ENCODE assay signal across 9 cellular contexts in the genomic region with DNA sequence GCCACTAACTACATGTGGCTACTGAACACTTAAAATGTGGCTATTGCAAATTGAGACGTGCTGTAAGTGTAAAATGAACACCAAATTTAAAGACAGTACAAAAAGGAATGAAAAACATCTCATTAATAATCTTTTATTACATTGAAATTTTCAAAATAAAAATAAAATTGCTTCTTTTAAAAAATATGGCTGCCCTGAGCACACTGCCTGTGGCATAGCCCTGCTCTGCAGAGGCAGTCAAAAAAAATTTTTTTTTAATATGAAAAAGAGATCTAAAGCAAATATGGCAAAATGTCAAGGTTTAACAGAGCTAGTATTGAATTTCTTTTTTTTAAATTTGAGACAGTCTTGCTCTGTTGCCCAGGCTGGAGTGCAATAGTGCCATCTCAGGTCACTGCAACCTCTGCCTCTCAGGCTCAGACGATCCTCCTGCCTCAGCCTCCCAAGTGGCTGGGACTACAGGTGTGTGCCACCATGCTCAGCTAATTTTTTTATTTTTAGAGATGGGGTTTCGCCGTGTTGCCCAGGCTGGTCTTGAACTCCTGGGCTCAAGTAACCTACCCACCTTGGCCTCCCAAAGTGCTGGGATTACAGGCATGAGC. TPM values are rescaled to one million over a fixed set of nuclear protein-coding genes. Genes with fewer than 3 reads are reported as not detected.
DNase-seq lines count a peak whose midpoint lies in the region; ATAC-seq and TF ChIP-seq lines count a peak whose summit lies in the region.
"Had no signal": no experiment of that assay in that cellular context is flagged by ENCODE, and none has a peak within 500 bp of the region (broad histone marks: within the 10 kb centered on the region; RNA-seq: fewer than 3 reads in every experiment).

No MANE protein-coding gene starts in this region.

- DNase-seq in thyroid gland (no peak), ecto neural progenitor cell (ENCODE audit: low spot score) (no peak), NCI-H446 (lab: John Stamatoyannopoulos, UW) (no peak)
- DNase-seq in CD8-positive, alpha-beta memory T cell = no peak
- DNase-seq: activated gamma-delta T cell treated with Interleukin-2 at 50 U/mL for 16 hours had no signal

- POLR2A ChIA-PET in CD8-positive, alpha-beta memory T cell (lab: Charles Lee) = no interaction called here

- H3K9me3 ChIP-seq in thyroid gland = no peaks in the 10 kb centered on the region
- no peaks in the 10 kb centered on the region for H3K9me3 ChIP-seq in CD8-positive, alpha-beta memory T cell (ENCODE audit: low read length)

- peaks cover 4% of the 10 kb centered on the region in 2 donors for H3K4me1 ChIP-seq in thyroid gland
- H3K4me1 ChIP-seq in CD8-positive, alpha-beta memory T cell (ENCODE audit: insufficient read depth, low read length) = no peaks in the 10 kb centered on the region

- no peaks in the 10 kb centered on the region for H3K9me3 Mint-ChIP-seq in brain
- H3K9me3 Mint-ChIP-seq in CD8-positive, alpha-beta memory T cell = no peaks in the 10 kb centered on the region

- no peak overlapping the region for H3K27ac Mint-ChIP-seq in brain
- H3K27ac Mint-ChIP-seq in CD8-positive, alpha-beta memory T cell = no peak overlapping the region

- ATAC-seq in GM18499 (IDR thresholded peaks at IDR 0.05; ENCODE audit: insufficient read depth, unreplicated experiment) = peak; percentile 8
- ATAC-seq in GM19463 (IDR thresholded peaks at IDR 0.05; ENCODE audit: unreplicated experiment) = peak; percentile 13
- peak; percentile 14 for ATAC-seq in HG03064 (IDR thresholded peaks at IDR 0.05; ENCODE audit: low read depth, unreplicated experiment)

- no peak overlapping the region for H3K4me3 ChIP-seq in thyroid gland (replicated peaks in 1 of 3)
- H3K4me3 ChIP-seq in CD8-positive, alpha-beta memory T cell (ENCODE audit: low read length) = no peak overlapping the region

- CTCF ChIA-PET in CD8-positive, alpha-beta memory T cell (lab: Charles Lee) = interaction anchor here (0.8 to 9.3 kb wide), 9 partner anchors 9 to 227 kb away, joined by 3 to 91 read pairs (median 5); a partner anchor contains a TSS

- H3K27ac ChIP-seq in thyroid gland = no peak overlapping the region
- H3K27ac ChIP-seq in CD8-positive, alpha-beta memory T cell (ENCODE audit: low read depth, low read length) = no peak overlapping the region

- no peaks in the 10 kb centered on the region for H3K27me3 ChIP-seq in thyroid gland
- H3K27me3 ChIP-seq in CD8-positive, alpha-beta memory T cell (ENCODE audit: insufficient read depth, low read length, poor library complexity, severe bottlenecking) = no peaks in the 10 kb centered on the region

- H3K4me3 Mint-ChIP-seq in brain = no peak overlapping the region
- no peak overlapping the region for H3K4me3 Mint-ChIP-seq in CD8-positive, alpha-beta memory T cell

- H3K36me3 Mint-ChIP-seq in brain = peaks cover 30% of the 10 kb centered on the region
- peaks cover under 1 to 25% (median 3%) of the 10 kb centered on the region in 3 donors for H3K36me3 Mint-ChIP-seq in CD8-positive, alpha-beta memory T cell

- WGBS in thyroid gland, 2 donors = 67 to 68% methylated on average over 4 of the region's 4 CpGs

- peak; percentile 25 to 58 for TF ChIP-seq CTCF in brain (conservative IDR thresholded peaks at IDR 0.05)
- TF ChIP-seq CTCF in thyroid gland (IDR thresholded peaks at IDR 0.05) = no peak

- no peak for TF ChIP-seq POLR2A in thyroid gland (IDR thresholded peaks at IDR 0.05)

- no peaks in the 10 kb centered on the region for H3K27me3 Mint-ChIP-seq in brain
- H3K27me3 Mint-ChIP-seq in CD8-positive, alpha-beta memory T cell = no peaks in the 10 kb centered on the region

- no peaks in the 10 kb centered on the region for H3K36me3 ChIP-seq in thyroid gland
- no peaks in the 10 kb centered on the region for H3K36me3 ChIP-seq in CD8-positive, alpha-beta memory T cell (ENCODE audit: insufficient read depth, low read length)

- H3K4me1 Mint-ChIP-seq in brain = peaks cover 8% of the 10 kb centered on the region
- peaks cover 0 to 10% (median 5%) of the 10 kb centered on the region in 3 donors for H3K4me1 Mint-ChIP-seq in CD8-positive, alpha-beta memory T cell

- intact Hi-C loops in thyroid gland (cut with DNase I) = loop anchor here (2.0 kb wide), 1 partner anchor 228 kb away; no protein-coding TSS in a partner anchor

RNA-seq across cellular contexts. Expression of a gene that starts 25.6 kb away (rescaled TPM):
- 1.3 TPM for polyA plus RNA-seq in brain (ENCODE audit: insufficient read depth, low read depth, low replicate concordance)
- 10 to 100 TPM; 31.4 to 46.5 (median 37.6) TPM for total RNA-seq in thyroid gland
- total RNA-seq in CD8-positive, alpha-beta memory T cell = 10 to 100 TPM; 30.8 to 32.9 TPM
- polyA plus RNA-seq in CD8-positive, alpha-beta memory T cell = 12.8 TPM

RNA-seq across cellular contexts. Expression of a gene that starts 49.8 kb away (rescaled TPM):
- 16.0 TPM for polyA plus RNA-seq in brain (ENCODE audit: insufficient read depth, low read depth, low replicate concordance)
- total RNA-seq in thyroid gland = 1 to 10 TPM; 2.5 to 4.0 (median 3.3) TPM
- total RNA-seq in CD8-positive, alpha-beta memory T cell = 10 to 100 TPM; 21.4 to 22.0 TPM
- polyA plus RNA-seq in CD8-positive, alpha-beta memory T cell = 4.0 TPM

Comparison
In these comparisons a context has a peak if more than half of its experiments do, and no peak if none do; other contexts are left out.
1. CTCF ChIP-seq: peak in brain (2 of 2); none in thyroid gland (0 of 6).
2. RNA of a gene that starts 49.8 kb away (total RNA-seq): 21.4 to 22.0 TPM in CD8-positive, alpha-beta memory T cell; 2.5 to 4.0 TPM in thyroid gland; every median in the first group is over 4 times any median in the second.
3. Peak in every context shown above with its lines, with median percentiles within 50 percentile points of each other: ATAC-seq.